Comparison of ENCODE assay signal across 23 cellular contexts in the genomic region with DNA sequence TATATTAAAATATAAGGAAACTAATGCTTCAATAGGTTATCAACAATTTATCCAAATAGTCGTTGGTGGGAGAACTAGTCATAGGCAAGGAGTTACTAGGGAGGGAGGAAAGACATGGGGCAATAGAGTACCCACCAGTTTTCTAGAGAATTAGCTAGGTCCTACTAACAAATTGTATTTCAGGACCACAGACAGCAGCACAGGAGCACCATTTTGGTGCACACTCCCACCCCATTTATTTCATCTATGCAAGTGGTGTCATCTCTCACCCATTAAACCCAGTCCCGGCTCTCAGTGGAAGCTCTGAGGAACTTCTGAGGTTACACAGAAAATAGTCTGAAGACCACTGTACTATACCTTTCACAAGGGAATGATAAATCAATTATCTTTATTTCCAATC.
DNase-seq lines count a peak whose midpoint lies in the region; ATAC-seq and TF ChIP-seq lines count a peak whose summit lies in the region.
"Had no signal": no experiment of that assay in that cellular context is flagged by ENCODE, and none has a peak within 500 bp of the region (broad histone marks: within the 10 kb centered on the region; RNA-seq: fewer than 3 reads in every experiment).

No MANE protein-coding gene starts in this region.

- CTCF ChIA-PET in A673 (lab: Charles Lee) = no interaction called here
- CTCF ChIA-PET in HEK293 (lab: Yijun Ruan, JAX) = interaction anchor here (0.6 to 2.1 kb wide), 2 partner anchors 43 to 193 kb away, joined by 3 to 8 read pairs; no protein-coding TSS in a partner anchor

- intact Hi-C loops in A673 (cut with micrococcal nuclease; ENCODE audit: unreplicated experiment) = no loop called here

- no TSS peak for BruUV-seq in A673 (replicated peaks; lab: Mats Ljungman, UMichigan)

- DNase-seq in A673 (ENCODE audit: low spot score) (peak; percentile 22), RWPE2 (ENCODE audit: low spot score) (no peak), fibroblast of pulmonary artery (ENCODE audit: low read depth) (peak; percentile 52), SW480 (ENCODE audit: low spot score) (no peak)
- DNase-seq in stimulated activated CD4-positive, alpha-beta T cell treated with anti-CD3 and anti-CD28 coated beads, Interleukin-4, amount 100 ng/mL, for 4 hours = no peak
- DNase-seq in activated naive CD4-positive, alpha-beta T cell treated with Interleukin-2 at 50 U/mL for 16 hours = no peak
- DNase-seq: activated CD4-positive, alpha-beta T cell treated with anti-CD3 and anti-CD28 coated beads, Interleukin-2, amount 10 ng/mL, durations not matched to agents 24 days and 14 days; activated CD8-positive, alpha-beta memory T cell treated with anti-CD3 and anti-CD28 coated beads, Interleukin-2, amount 50 U/mL, for 48 hours; activated gamma-delta T cell; amygdala; CD8-positive, alpha-beta T cell; central memory CD4-positive, alpha-beta T cell; DMS79 treated with DMSO at 0.1 percent for 48 hours; effector CD4-positive, alpha-beta T cell; HCEC 1CT; NCI-H446; small intestine; stimulated activated CD4-positive, alpha-beta T cell treated with anti-CD3 and anti-CD28 coated beads, Interleukin-4, amount 100 ng/mL, for 1 hour; T1000 had no signal

- H3K4me1 ChIP-seq in A673 (ENCODE audit: insufficient read depth, low read length, poor library complexity, severe bottlenecking) (no peaks in the 10 kb centered on the region), HEK293 (ENCODE audit: control insufficient read depth, insufficient read depth, low read length) (peaks cover 11% of the 10 kb centered on the region), RWPE2 (ENCODE audit: insufficient read depth, poor library complexity, severe bottlenecking) (peaks cover 71% of the 10 kb centered on the region)
- H3K4me1 ChIP-seq: prostate gland had no signal

- TF ChIP-seq CTCF in A673 (conservative IDR thresholded peaks at IDR 0.05; ENCODE audit: low read depth, low read length) (no peak), HEK293 (tag by site-specific recombination; IDR thresholded peaks at IDR 0.05) (no peak), RWPE2 (IDR thresholded peaks at IDR 0.05; ENCODE audit: poor library complexity, severe bottlenecking) (no peak), fibroblast of pulmonary artery (IDR thresholded peaks at IDR 0.05; ENCODE audit: low read length, missing control alignments) (no peak)

- H3K27me3 ChIP-seq in A673 (replicated peaks; ENCODE audit: insufficient read depth, low read depth, low read length, poor library complexity) (no peaks in the 10 kb centered on the region), RWPE2 (ENCODE audit: insufficient read depth, poor library complexity, severe bottlenecking) (no peaks in the 10 kb centered on the region)
- H3K27me3 ChIP-seq: SJSA1 had no signal

- H3K36me3 ChIP-seq in A673 (ENCODE audit: insufficient read depth, low read length, poor library complexity, severe bottlenecking) = no peaks in the 10 kb centered on the region
- H3K36me3 ChIP-seq in HEK293 (ENCODE audit: control insufficient read depth in 2 of 2, insufficient read depth in 1 of 2, low read length in 2 of 2) = no peaks in the 10 kb centered on the region
- peaks cover 93% of the 10 kb centered on the region for H3K36me3 ChIP-seq in RWPE2 (ENCODE audit: low read depth)
- H3K36me3 ChIP-seq: prostate gland, SJSA1 had no signal

- H3K9me3 ChIP-seq in A673 (ENCODE audit: low read depth, low read length, poor library complexity, severe bottlenecking) (no peaks in the 10 kb centered on the region), HEK293 (ENCODE audit: control insufficient read depth, insufficient read depth, low read depth, low read length) (no peaks in the 10 kb centered on the region), RWPE2 (ENCODE audit: severe bottlenecking) (no peaks in the 10 kb centered on the region)
- H3K9me3 ChIP-seq: prostate gland, SJSA1 had no signal

- POLR2A ChIA-PET in A673 (lab: Charles Lee; ENCODE audit: low non-redundant PET) = no interaction called here
- POLR2A ChIA-PET in HEK293 (lab: Yijun Ruan, JAX) = no interaction called here

- no peak for ATAC-seq in RWPE2 (ENCODE audit: low read depth)
- no peak for ATAC-seq in HG03095 (IDR thresholded peaks at IDR 0.05; ENCODE audit: unreplicated experiment)
- ATAC-seq: CD8-positive, alpha-beta T cell had no signal

- no peak overlapping the region for H3K27ac ChIP-seq in A673 (ENCODE audit: low read depth, low read length, poor library complexity, severe bottlenecking)
- no peak overlapping the region for H3K27ac ChIP-seq in HEK293 (ENCODE audit: extremely low read depth, low read depth, low read length)
- H3K27ac ChIP-seq in RWPE2 (ENCODE audit: poor library complexity, severe bottlenecking) = peak overlapping the region; percentile 100
- H3K27ac ChIP-seq: prostate gland, SJSA1 had no signal

- no peak overlapping the region for H3K4me3 ChIP-seq in A673 (ENCODE audit: low read depth, low read length, poor library complexity, severe bottlenecking)
- H3K4me3 ChIP-seq in HEK293 (ENCODE audit: low read depth, low read length) = no peak overlapping the region
- H3K4me3 ChIP-seq in RWPE2 (ENCODE audit: severe bottlenecking) = no peak overlapping the region
- H3K4me3 ChIP-seq in fibroblast of pulmonary artery (replicated peaks; ENCODE audit: low read depth, low read length) = no peak overlapping the region
- H3K4me3 ChIP-seq: prostate gland, SJSA1 had no signal

TF ChIP-seq in HEK293, 187 proteins besides CTCF, POLR2A, EP300 and RAD21:
- no peak for TF ChIP-seq ZNF670 (tag by site-specific recombination; IDR thresholded peaks at IDR 0.05; ENCODE audit: low read depth)
- TF ChIP-seq, protein P1, sequence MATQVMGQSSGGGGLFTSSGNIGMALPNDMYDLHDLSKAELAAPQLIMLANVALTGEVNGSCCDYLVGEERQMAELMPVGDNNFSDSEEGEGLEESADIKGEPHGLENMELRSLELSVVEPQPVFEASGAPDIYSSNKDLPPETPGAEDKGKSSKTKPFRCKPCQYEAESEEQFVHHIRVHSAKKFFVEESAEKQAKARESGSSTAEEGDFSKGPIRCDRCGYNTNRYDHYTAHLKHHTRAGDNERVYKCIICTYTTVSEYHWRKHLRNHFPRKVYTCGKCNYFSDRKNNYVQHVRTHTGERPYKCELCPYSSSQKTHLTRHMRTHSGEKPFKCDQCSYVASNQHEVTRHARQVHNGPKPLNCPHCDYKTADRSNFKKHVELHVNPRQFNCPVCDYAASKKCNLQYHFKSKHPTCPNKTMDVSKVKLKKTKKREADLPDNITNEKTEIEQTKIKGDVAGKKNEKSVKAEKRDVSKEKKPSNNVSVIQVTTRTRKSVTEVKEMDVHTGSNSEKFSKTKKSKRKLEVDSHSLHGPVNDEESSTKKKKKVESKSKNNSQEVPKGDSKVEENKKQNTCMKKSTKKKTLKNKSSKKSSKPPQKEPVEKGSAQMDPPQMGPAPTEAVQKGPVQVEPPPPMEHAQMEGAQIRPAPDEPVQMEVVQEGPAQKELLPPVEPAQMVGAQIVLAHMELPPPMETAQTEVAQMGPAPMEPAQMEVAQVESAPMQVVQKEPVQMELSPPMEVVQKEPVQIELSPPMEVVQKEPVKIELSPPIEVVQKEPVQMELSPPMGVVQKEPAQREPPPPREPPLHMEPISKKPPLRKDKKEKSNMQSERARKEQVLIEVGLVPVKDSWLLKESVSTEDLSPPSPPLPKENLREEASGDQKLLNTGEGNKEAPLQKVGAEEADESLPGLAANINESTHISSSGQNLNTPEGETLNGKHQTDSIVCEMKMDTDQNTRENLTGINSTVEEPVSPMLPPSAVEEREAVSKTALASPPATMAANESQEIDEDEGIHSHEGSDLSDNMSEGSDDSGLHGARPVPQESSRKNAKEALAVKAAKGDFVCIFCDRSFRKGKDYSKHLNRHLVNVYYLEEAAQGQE (tag by site-specific recombination; IDR thresholded peaks at IDR 0.05) = peak; percentile 91

Comparison
In these comparisons a context has a peak if more than half of its experiments do, and no peak if none do; other contexts are left out.
1. DNase-seq: peak in A673 (single experiment) and fibroblast of pulmonary artery (single experiment); none in RWPE2 (single experiment), stimulated activated CD4-positive, alpha-beta T cell treated with anti-CD3 and anti-CD28 coated beads, Interleukin-4, amount 100 ng/mL, for 4 hours (0 of 2), SW480 (single experiment) and activated naive CD4-positive, alpha-beta T cell treated with Interleukin-2 at 50 U/mL for 16 hours (single experiment).